Comparison of ENCODE assay signal across 26 cellular contexts in the genomic region with DNA sequence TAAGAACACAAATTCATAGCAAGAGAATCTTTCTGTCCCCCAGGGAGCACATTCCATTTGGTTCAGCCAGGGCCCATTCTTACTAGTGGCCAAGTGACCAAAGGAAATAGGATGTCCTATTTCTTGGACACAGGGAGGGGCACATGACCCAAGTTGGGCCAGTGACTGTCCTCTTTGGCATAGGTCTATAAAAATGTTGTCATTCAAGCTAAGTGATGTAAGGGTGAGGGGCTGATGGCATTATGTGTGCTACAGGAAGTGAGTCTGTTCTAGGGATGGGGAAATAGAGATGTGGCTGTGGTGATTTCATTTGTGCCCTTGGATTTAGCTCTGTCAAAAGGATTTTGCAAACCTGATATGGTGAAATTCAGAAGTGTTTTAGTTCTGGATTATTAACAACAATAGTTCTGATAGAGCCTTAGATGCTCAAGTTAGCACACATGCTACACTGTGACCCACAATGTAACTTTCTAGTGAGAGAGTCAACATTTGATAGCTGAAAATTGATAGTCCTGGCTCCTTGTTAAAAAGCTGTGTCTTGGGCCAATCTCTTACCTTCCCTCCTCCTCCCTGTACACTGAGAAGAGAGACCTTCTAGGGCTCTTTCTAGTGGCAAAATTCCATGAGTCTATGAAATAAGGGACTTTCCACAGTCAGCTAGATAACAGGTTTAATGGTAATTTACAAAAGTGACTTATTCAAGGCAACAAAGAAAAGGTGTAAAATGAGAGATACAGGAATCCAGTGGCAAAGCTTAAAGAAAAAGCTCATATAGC.
DNase-seq lines count a peak whose midpoint lies in the region; ATAC-seq and TF ChIP-seq lines count a peak whose summit lies in the region.
"Had no signal": no experiment of that assay in that cellular context is flagged by ENCODE, and none has a peak within 500 bp of the region (broad histone marks: within the 10 kb centered on the region; RNA-seq: fewer than 3 reads in every experiment).

No MANE protein-coding gene starts in this region.

- H3K27me3 ChIP-seq in hepatocyte (no peaks in the 10 kb centered on the region), psoas muscle (ENCODE audit: insufficient read depth in 3 of 3, low read length in 2 of 3) (no peaks in the 10 kb centered on the region)
- H3K27me3 ChIP-seq: tibial nerve had no signal

- H3K27ac ChIP-seq in HEK293 (ENCODE audit: extremely low read depth, low read depth, low read length) (no peak overlapping the region), hepatocyte (peak overlapping the region; percentile 42), psoas muscle (peak overlapping the region; percentile 38)
- H3K27ac ChIP-seq: tibial nerve had no signal

- H3K4me2 ChIP-seq in hepatocyte, result no peak overlapping the region
- H3K4me2 ChIP-seq: GM23338, smooth muscle cell had no signal

- POLR2A ChIA-PET in HEK293 (lab: Yijun Ruan, JAX), result no interaction called here

- ATAC-seq in psoas muscle (peak; percentile 46 to 92 (median 86)), HG03045 (IDR thresholded peaks at IDR 0.05; ENCODE audit: unreplicated experiment) (no peak), GM21423 (IDR thresholded peaks at IDR 0.05; ENCODE audit: unreplicated experiment) (no peak)
- ATAC-seq: activated naive CD4-positive, alpha-beta T cell treated with anti-CD3 and anti-CD28 coated beads, Interleukin-2, amount 50 U/mL, for 72 hours; effector memory CD8-positive, alpha-beta T cell; GM23338; naive thymus-derived CD8-positive, alpha-beta T cell; stimulated activated naive CD8-positive, alpha-beta T cell treated with anti-CD3 and anti-CD28 coated beads, Interleukin-15, Interleukin-2, amounts not matched to agents 100 U/mL and 50 U/mL, for 24 hours had no signal

- CTCF ChIA-PET in HEK293 (lab: Yijun Ruan, JAX), result interaction anchor here (0.7 kb wide), 1 partner anchor 17 kb away, joined by 4 read pairs; no protein-coding TSS in a partner anchor

- TF ChIP-seq CTCF in HEK293 (tag by site-specific recombination; IDR thresholded peaks at IDR 0.05), result no peak
- no peak for TF ChIP-seq CTCF in hepatocyte (IDR thresholded peaks at IDR 0.05; ENCODE audit: poor library complexity)
- TF ChIP-seq CTCF in psoas muscle (IDR thresholded peaks at IDR 0.05), result no peak

- H3K4me1 ChIP-seq in HEK293 (ENCODE audit: control insufficient read depth, insufficient read depth, low read length) (peaks cover 10% of the 10 kb centered on the region; the same call in 1 of the 2 replicates), hepatocyte (ENCODE audit: insufficient read depth) (peaks cover 38% of the 10 kb centered on the region), psoas muscle (peaks cover 53% of the 10 kb centered on the region)
- H3K4me1 ChIP-seq: tibial nerve had no signal

- DNase-seq in amniotic epithelial cell (ENCODE audit: low read depth), result peak; percentile 21
- DNase-seq in hepatocyte (ENCODE audit: low spot score), result no peak
- DNase-seq in psoas muscle, result peak in 1 of 2 donors; percentile 23
- DNase-seq in NCI-H526 (lab: John Stamatoyannopoulos, UW), result no peak
- DNase-seq in NCI-H748 treated with DMSO at 0.1 percent for 48 hours (lab: John Stamatoyannopoulos, UW), result no peak
- DNase-seq: activated CD4-positive, alpha-beta T cell treated with anti-CD3 and anti-CD28 coated beads for 1 hour; CD4-positive, alpha-beta T cell; DMS153; effector memory CD8-positive, alpha-beta T cell; hippocampal formation; islet precursor cell; naive thymus-derived CD8-positive, alpha-beta T cell; NCI-H1105 treated with DMSO at 0.1 percent for 48 hours; NCI-H2081; NCI-H510A; posterior cingulate gyrus; stimulated activated CD4-positive, alpha-beta T cell treated with anti-CD3 and anti-CD28 coated beads, Interleukin-2, amount 100 ng/mL, for 48 hours; stimulated activated naive CD8-positive, alpha-beta T cell treated with anti-CD3 and anti-CD28 coated beads, Interleukin-15, Interleukin-2, amounts not matched to agents 100 U/mL and 50 U/mL, for 24 hours; T1000 had no signal

- no peaks in the 10 kb centered on the region for H3K9me2 ChIP-seq in hepatocyte (replicated peaks; ENCODE audit: insufficient read depth)

- H3K36me3 ChIP-seq in HEK293 (ENCODE audit: control insufficient read depth in 2 of 2, insufficient read depth in 1 of 2, low read length in 2 of 2) (no peaks in the 10 kb centered on the region), hepatocyte (replicated peaks; ENCODE audit: insufficient read depth, low read depth) (no peaks in the 10 kb centered on the region), psoas muscle (ENCODE audit: insufficient read depth in 1 of 2, low read depth in 1 of 2) (no peaks in the 10 kb centered on the region)
- H3K36me3 ChIP-seq: tibial nerve had no signal

- H3K79me2 ChIP-seq in hepatocyte, result peaks cover 71% of the 10 kb centered on the region

- no peak overlapping the region for H2AFZ ChIP-seq in hepatocyte
- H2AFZ ChIP-seq: GM23338 had no signal

- no peaks in the 10 kb centered on the region for H3K9me3 ChIP-seq in HEK293 (ENCODE audit: control insufficient read depth, insufficient read depth, low read depth, low read length)
- H3K9me3 ChIP-seq in hepatocyte (ENCODE audit: low read depth), result no peaks in the 10 kb centered on the region
- no peaks in the 10 kb centered on the region for H3K9me3 ChIP-seq in psoas muscle
- H3K9me3 ChIP-seq: tibial nerve had no signal

- intact Hi-C loops in psoas muscle (cut with DNase I), result no loop called here

- H3K4me3 ChIP-seq in HEK293 (ENCODE audit: low read depth, low read length) (no peak overlapping the region), hepatocyte (no peak overlapping the region), psoas muscle (no peak overlapping the region)
- H3K4me3 ChIP-seq: GM23338, smooth muscle cell, tibial nerve had no signal

- no peaks in the 10 kb centered on the region for H4K20me1 ChIP-seq in hepatocyte (ENCODE audit: insufficient read depth, poor library complexity, severe bottlenecking)

TF ChIP-seq in HEK293, 187 proteins besides CTCF, POLR2A, EP300 and RAD21:
- TF ChIP-seq ZNF792 (tag by site-specific recombination; IDR thresholded peaks at IDR 0.05), result no peak
- TF ChIP-seq, protein P1, sequence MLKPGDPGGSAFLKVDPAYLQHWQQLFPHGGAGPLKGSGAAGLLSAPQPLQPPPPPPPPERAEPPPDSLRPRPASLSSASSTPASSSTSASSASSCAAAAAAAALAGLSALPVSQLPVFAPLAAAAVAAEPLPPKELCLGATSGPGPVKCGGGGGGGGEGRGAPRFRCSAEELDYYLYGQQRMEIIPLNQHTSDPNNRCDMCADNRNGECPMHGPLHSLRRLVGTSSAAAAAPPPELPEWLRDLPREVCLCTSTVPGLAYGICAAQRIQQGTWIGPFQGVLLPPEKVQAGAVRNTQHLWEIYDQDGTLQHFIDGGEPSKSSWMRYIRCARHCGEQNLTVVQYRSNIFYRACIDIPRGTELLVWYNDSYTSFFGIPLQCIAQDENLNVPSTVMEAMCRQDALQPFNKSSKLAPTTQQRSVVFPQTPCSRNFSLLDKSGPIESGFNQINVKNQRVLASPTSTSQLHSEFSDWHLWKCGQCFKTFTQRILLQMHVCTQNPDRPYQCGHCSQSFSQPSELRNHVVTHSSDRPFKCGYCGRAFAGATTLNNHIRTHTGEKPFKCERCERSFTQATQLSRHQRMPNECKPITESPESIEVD (tag by site-specific recombination; IDR thresholded peaks at IDR 0.05), result peak; percentile 25; the same call in 1 of the 2 replicates
- TF ChIP-seq, protein P2, sequence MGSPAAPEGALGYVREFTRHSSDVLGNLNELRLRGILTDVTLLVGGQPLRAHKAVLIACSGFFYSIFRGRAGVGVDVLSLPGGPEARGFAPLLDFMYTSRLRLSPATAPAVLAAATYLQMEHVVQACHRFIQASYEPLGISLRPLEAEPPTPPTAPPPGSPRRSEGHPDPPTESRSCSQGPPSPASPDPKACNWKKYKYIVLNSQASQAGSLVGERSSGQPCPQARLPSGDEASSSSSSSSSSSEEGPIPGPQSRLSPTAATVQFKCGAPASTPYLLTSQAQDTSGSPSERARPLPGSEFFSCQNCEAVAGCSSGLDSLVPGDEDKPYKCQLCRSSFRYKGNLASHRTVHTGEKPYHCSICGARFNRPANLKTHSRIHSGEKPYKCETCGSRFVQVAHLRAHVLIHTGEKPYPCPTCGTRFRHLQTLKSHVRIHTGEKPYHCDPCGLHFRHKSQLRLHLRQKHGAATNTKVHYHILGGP (tag by site-specific recombination; IDR thresholded peaks at IDR 0.05), result peak; percentile 92
TF ChIP-seq in HEK293: peak in this region for 2.

Comparison
In these comparisons a context has a peak if more than half of its experiments do, and no peak if none do; other contexts are left out.
1. ATAC-seq: peak in psoas muscle (4 of 4); none in HG03045 (single experiment) and GM21423 (single experiment).